Comparison of ENCODE assay signal across 29 cellular contexts in the genomic region with DNA sequence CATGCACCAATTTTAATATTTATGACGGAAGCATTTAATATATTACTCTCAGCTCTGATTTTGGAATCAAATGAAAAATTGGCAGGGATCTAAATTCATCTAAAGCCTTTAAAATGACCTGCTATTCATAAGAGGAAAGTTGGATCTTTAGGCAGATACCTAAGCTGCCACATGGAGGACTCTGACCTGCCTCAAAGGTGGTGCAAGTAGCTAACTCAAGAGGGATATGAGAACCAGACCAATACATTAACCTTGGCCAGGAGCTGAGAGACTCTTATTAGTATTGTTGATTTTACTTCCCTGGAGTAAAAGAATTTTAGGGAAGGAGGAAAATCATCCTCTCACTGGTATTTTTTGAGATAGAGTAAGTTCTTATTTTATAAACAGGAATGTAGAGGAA.
"Had no signal": no experiment of that assay in that cellular context is flagged by ENCODE, and none has a peak within 500 bp of the region (broad histone marks: within the 10 kb centered on the region; RNA-seq: fewer than 3 reads in every experiment).

No MANE protein-coding gene starts in this region.

- H3K27ac Mint-ChIP-seq: activated CD4-positive, alpha-beta T cell treated with anti-CD3 and anti-CD28 coated beads, Interleukin-2, amount 10 ng/mL, durations not matched to agents 24 days and 14 days; activated CD8-positive, alpha-beta T cell treated with anti-CD3 and anti-CD28 coated beads for 36 hours; activated naive CD4-positive, alpha-beta T cell treated with anti-CD3 and anti-CD28 coated beads for 36 hours; activated naive CD8-positive, alpha-beta T cell treated with anti-CD3 and anti-CD28 coated beads, Interleukin-2, amount 10 ng/mL, durations not matched to agents 7 days and 5 days; activated T-helper 1 cell treated with anti-CD3 and anti-CD28 coated beads, Interleukin-12 subunit alpha, Interleukin-12 subunit beta, Interleukin-2, Interleukin-4 antibody, amounts not matched to agents 30 ng/mL and 10 ng/mL and 1 ng/mL, durations not matched to agents 14 hours and 24 hours and 36 hours had no signal

- H3K27me3 Mint-ChIP-seq: activated CD4-positive, alpha-beta T cell treated with anti-CD3 and anti-CD28 coated beads, Interleukin-2, amount 10 ng/mL, durations not matched to agents 24 days and 14 days; activated CD8-positive, alpha-beta T cell treated with anti-CD3 and anti-CD28 coated beads for 36 hours; activated naive CD8-positive, alpha-beta T cell treated with anti-CD3 and anti-CD28 coated beads, Interleukin-2, amount 10 ng/mL, durations not matched to agents 7 days and 5 days had no signal

- ATAC-seq: activated CD8-positive, alpha-beta T cell treated with anti-CD3 and anti-CD28 coated beads for 36 hours; body of pancreas; Right ventricle myocardium inferior had no signal

- DNase-seq: activated CD4-positive, alpha-beta T cell treated with anti-CD3 and anti-CD28 coated beads, Interleukin-2, amount 10 ng/mL, durations not matched to agents 24 days and 14 days; activated CD4-positive, alpha-beta T cell treated with anti-CD3 and anti-CD28 coated beads, Interleukin-2, amount 50 U/mL, for 4 hours; activated CD8-positive, alpha-beta T cell treated with anti-CD3 and anti-CD28 coated beads for 36 hours; activated gamma-delta T cell treated with Interleukin-2 at 50 U/mL for 16 hours; activated naive CD4-positive, alpha-beta T cell treated with anti-CD3 and anti-CD28 coated beads for 36 hours; activated naive CD8-positive, alpha-beta T cell treated with anti-CD3 and anti-CD28 coated beads, Interleukin-2, amount 10 ng/mL, durations not matched to agents 7 days and 5 days; activated T-cell treated with anti-CD3 and anti-CD28 coated beads, Interleukin-2, amount 50 U/mL, for 1 hour; adrenal gland; body of pancreas; cerebellar nuclear complex; NCI-H1092 treated with DMSO at 0.1 percent for 48 hours; NCI-H1417; NCI-H146; NCI-H187; NCI-H2029 treated with DMSO at 0.1 percent for 48 hours; NCI-H2107; NCI-H2171; NCI-H510A; NCI-H526; NCI-H748 treated with DMSO at 0.1 percent for 48 hours; NK-92 treated with Interleukin-12 subunit alpha and Interleukin-12 subunit beta, amount 100 ng/mL, for 24 hours; PC-9; SIG-M5; SW 1271; T-helper 1 cell; T1000 had no signal

- H3K4me3 Mint-ChIP-seq: activated CD4-positive, alpha-beta T cell treated with anti-CD3 and anti-CD28 coated beads, Interleukin-2, amount 10 ng/mL, durations not matched to agents 24 days and 14 days; activated CD8-positive, alpha-beta T cell treated with anti-CD3 and anti-CD28 coated beads for 36 hours; activated naive CD4-positive, alpha-beta T cell treated with anti-CD3 and anti-CD28 coated beads for 36 hours; activated naive CD8-positive, alpha-beta T cell treated with anti-CD3 and anti-CD28 coated beads, Interleukin-2, amount 10 ng/mL, durations not matched to agents 7 days and 5 days; activated T-helper 1 cell treated with anti-CD3 and anti-CD28 coated beads, Interleukin-12 subunit alpha, Interleukin-12 subunit beta, Interleukin-2, Interleukin-4 antibody, amounts not matched to agents 30 ng/mL and 10 ng/mL and 1 ng/mL, durations not matched to agents 14 hours and 24 hours and 36 hours had no signal

- H3K9me3 Mint-ChIP-seq: activated naive CD8-positive, alpha-beta T cell treated with anti-CD3 and anti-CD28 coated beads, Interleukin-2, amount 10 ng/mL, durations not matched to agents 7 days and 5 days had no signal

- H3K9me3 ChIP-seq: adrenal gland, body of pancreas, breast epithelium had no signal
